ENCODE assay signal across 9 cellular contexts in the genomic region with DNA sequence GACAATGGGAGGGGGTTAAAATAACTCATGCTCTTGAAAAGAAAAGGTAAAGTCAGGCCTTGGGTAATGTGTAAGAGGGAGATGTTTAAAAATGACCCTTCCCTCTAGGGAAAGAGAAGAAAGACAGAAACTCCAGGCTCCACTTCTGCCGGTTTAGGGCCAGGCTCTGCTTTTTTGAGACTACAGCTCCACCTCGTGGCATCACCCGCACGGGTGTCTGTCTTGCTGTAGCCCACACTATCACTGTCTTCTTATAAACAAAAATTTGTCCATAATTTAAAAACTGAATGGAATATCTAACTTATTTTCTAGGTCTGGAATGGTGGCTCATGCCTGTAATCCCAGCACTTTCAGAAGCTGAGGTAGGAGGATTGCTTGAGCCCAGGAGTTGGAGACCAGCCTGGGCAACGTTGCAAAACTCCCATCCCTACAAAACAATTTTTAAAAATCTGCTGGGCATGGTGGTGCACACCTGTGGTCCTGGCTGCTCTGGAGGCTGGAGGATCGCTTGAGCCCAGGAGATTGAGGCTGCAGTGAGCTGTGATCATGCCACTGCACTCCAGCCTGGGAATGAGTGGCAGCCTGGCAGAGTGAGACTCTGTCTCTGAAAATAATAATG.
DNase-seq lines count a peak whose midpoint lies in the region; ATAC-seq, FAIRE-seq and TF ChIP-seq lines count a peak whose summit lies in the region.
"Had no signal": no experiment of that assay in that cellular context is flagged by ENCODE, and none has a peak within 500 bp of the region (broad histone marks: within the 10 kb centered on the region; RNA-seq: fewer than 3 reads in every experiment).

No MANE protein-coding gene starts in this region.

- no peak for FAIRE-seq in D721Med (lab: Jason Lieb, UNC)

- CTCF ChIA-PET in activated CD4-positive, alpha-beta memory T cell treated with anti-CD3 and anti-CD28 coated beads, Interleukin-2, amount 10 ng/mL, durations not matched to agents 7 days and 5 days (lab: Charles Lee): interaction anchor here (0.8 to 8.0 kb wide), 13 partner anchors 16 to 469 kb away, joined by 3 to 130 read pairs (median 4); a partner anchor contains a TSS

- peaks cover 24% of the 10 kb centered on the region for H3K27me3 Mint-ChIP-seq in activated CD4-positive, alpha-beta memory T cell treated with anti-CD3 and anti-CD28 coated beads, Interleukin-2, amount 10 ng/mL, durations not matched to agents 7 days and 5 days
- peaks cover 9% of the 10 kb centered on the region for H3K27me3 Mint-ChIP-seq in memory B cell

- ATAC-seq in memory B cell (ENCODE audit: low read depth): peak; percentile 74
- ATAC-seq in HG02938 (IDR thresholded peaks at IDR 0.05; ENCODE audit: unreplicated experiment): no peak

- no peak overlapping the region for H3K27ac Mint-ChIP-seq in activated CD4-positive, alpha-beta memory T cell treated with anti-CD3 and anti-CD28 coated beads, Interleukin-2, amount 10 ng/mL, durations not matched to agents 7 days and 5 days
- no peak overlapping the region for H3K27ac Mint-ChIP-seq in memory B cell
- H3K27ac Mint-ChIP-seq: activated naive CD8-positive, alpha-beta T cell had no signal

- peaks cover 5% of the 10 kb centered on the region for H3K4me1 Mint-ChIP-seq in activated CD4-positive, alpha-beta memory T cell treated with anti-CD3 and anti-CD28 coated beads, Interleukin-2, amount 10 ng/mL, durations not matched to agents 7 days and 5 days
- peaks cover 9% of the 10 kb centered on the region for H3K4me1 Mint-ChIP-seq in memory B cell

- POLR2A ChIA-PET in activated CD4-positive, alpha-beta memory T cell treated with anti-CD3 and anti-CD28 coated beads, Interleukin-2, amount 10 ng/mL, durations not matched to agents 7 days and 5 days (lab: Charles Lee): no interaction called here

- H3K9me3 Mint-ChIP-seq in activated CD4-positive, alpha-beta memory T cell treated with anti-CD3 and anti-CD28 coated beads, Interleukin-2, amount 10 ng/mL, durations not matched to agents 7 days and 5 days: no peaks in the 10 kb centered on the region
- no peaks in the 10 kb centered on the region for H3K9me3 Mint-ChIP-seq in memory B cell

- H3K4me3 Mint-ChIP-seq in activated CD4-positive, alpha-beta memory T cell treated with anti-CD3 and anti-CD28 coated beads, Interleukin-2, amount 10 ng/mL, durations not matched to agents 7 days and 5 days: no peak overlapping the region
- H3K4me3 Mint-ChIP-seq in memory B cell: no peak overlapping the region
- H3K4me3 Mint-ChIP-seq: activated naive CD8-positive, alpha-beta T cell had no signal

- TF ChIP-seq CTCF in D721Med (IDR thresholded peaks at IDR 0.05; ENCODE audit: insufficient read depth, missing control alignments): peak; percentile 79

- DNase-seq in D721Med (ENCODE audit: insufficient read length, low spot score) (peak; percentile 65), HCEC 1CT (peak; percentile 59), NCI-H748 (lab: John Stamatoyannopoulos, UW; ENCODE audit: unreplicated experiment) (peak; percentile 83), memory B cell (ENCODE audit: low spot score in 2 of 2) (peak; percentile 63 to 68)
- DNase-seq in activated CD4-positive, alpha-beta memory T cell treated with anti-CD3 and anti-CD28 coated beads, Interleukin-2, amount 10 ng/mL, durations not matched to agents 7 days and 5 days: peak; percentile 69
- DNase-seq in effector CD4-positive, alpha-beta T cell: peak; percentile 62
- peak; percentile 21 to 31 for DNase-seq in stimulated activated CD8-positive, alpha-beta memory T cell treated with anti-CD3 and anti-CD28 coated beads, Interleukin-4, amount 100 ng/mL, for 4 hours (ENCODE audit: low read depth in 2 of 2, low spot score in 1 of 2)

- H3K36me3 Mint-ChIP-seq in activated CD4-positive, alpha-beta memory T cell treated with anti-CD3 and anti-CD28 coated beads, Interleukin-2, amount 10 ng/mL, durations not matched to agents 7 days and 5 days (ENCODE audit: low read depth): no peaks in the 10 kb centered on the region
- H3K36me3 Mint-ChIP-seq in memory B cell: no peaks in the 10 kb centered on the region
- H3K36me3 Mint-ChIP-seq: activated naive CD8-positive, alpha-beta T cell had no signal

Comparison
In these comparisons a context has a peak if more than half of its experiments do, and no peak if none do; other contexts are left out.
1. DNase-seq: peak in every context shown above with its lines; median percentile 83 in NCI-H748; 69 in activated CD4-positive, alpha-beta memory T cell treated with anti-CD3 and anti-CD28 coated beads, Interleukin-2, amount 10 ng/mL, durations not matched to agents 7 days and 5 days; 66 in memory B cell; 65 in D721Med; 62 in effector CD4-positive, alpha-beta T cell; 59 in HCEC 1CT; 26 in stimulated activated CD8-positive, alpha-beta memory T cell treated with anti-CD3 and anti-CD28 coated beads, Interleukin-4, amount 100 ng/mL, for 4 hours.